1 cellular context compared by ENCODE assay signal in genomic region chr6:132279592-132280139, GRCh38.
TF ChIP-seq lines count a peak whose summit lies in the region.

No MANE protein-coding gene starts in this region.

TF ChIP-seq in GM23338, 12 proteins besides CTCF, POLR2A, EP300 and RAD21 (continued from another document):
- no peak for TF ChIP-seq EZH2phosphoT487 (IDR thresholded peaks at IDR 0.05; ENCODE audit: unreplicated experiment)
- TF ChIP-seq, protein P1, sequence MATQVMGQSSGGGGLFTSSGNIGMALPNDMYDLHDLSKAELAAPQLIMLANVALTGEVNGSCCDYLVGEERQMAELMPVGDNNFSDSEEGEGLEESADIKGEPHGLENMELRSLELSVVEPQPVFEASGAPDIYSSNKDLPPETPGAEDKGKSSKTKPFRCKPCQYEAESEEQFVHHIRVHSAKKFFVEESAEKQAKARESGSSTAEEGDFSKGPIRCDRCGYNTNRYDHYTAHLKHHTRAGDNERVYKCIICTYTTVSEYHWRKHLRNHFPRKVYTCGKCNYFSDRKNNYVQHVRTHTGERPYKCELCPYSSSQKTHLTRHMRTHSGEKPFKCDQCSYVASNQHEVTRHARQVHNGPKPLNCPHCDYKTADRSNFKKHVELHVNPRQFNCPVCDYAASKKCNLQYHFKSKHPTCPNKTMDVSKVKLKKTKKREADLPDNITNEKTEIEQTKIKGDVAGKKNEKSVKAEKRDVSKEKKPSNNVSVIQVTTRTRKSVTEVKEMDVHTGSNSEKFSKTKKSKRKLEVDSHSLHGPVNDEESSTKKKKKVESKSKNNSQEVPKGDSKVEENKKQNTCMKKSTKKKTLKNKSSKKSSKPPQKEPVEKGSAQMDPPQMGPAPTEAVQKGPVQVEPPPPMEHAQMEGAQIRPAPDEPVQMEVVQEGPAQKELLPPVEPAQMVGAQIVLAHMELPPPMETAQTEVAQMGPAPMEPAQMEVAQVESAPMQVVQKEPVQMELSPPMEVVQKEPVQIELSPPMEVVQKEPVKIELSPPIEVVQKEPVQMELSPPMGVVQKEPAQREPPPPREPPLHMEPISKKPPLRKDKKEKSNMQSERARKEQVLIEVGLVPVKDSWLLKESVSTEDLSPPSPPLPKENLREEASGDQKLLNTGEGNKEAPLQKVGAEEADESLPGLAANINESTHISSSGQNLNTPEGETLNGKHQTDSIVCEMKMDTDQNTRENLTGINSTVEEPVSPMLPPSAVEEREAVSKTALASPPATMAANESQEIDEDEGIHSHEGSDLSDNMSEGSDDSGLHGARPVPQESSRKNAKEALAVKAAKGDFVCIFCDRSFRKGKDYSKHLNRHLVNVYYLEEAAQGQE (IDR thresholded peaks at IDR 0.05; ENCODE audit: unreplicated experiment): no peak
